In the genomic region with DNA sequence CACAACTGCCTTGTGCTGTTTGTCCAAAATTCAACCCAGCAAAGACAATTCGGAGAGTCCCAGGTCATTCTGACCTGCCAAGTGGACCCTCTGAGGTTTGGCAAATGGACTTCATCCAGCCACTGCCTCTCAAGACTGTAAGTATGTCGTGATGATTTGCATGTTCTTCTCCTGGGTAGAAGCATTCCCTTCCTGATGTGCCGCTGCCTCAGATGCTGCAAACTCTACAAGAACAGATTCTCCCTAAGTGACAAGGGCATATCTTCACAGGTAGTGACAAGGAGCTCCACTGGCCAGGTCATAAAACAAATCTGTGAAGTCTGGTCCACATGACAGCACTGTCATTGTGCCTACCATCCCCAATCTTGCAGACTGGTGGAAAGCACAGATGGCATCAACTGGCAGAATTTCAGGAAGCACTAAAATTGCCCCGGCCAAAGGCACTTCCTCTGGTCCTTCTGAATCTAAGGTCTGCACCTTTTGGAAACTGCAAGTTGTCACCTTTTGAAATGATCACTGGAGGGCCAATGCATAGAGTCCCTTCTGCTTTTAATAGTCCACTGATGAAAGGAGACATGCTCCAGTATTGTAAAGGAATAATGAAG, we compare ENCODE assay signal across 11 cellular contexts.
"Had no signal": no experiment of that assay in that cellular context is flagged by ENCODE, and none has a peak within 500 bp of the region (broad histone marks: within the 10 kb centered on the region; RNA-seq: fewer than 3 reads in every experiment).

No MANE protein-coding gene starts in this region.

- DNase-seq: activated CD4-positive, alpha-beta T cell treated with anti-CD3 and anti-CD28 coated beads, Interleukin-2, amount 50 U/mL, for 1 hour; activated gamma-delta T cell; activated T-cell treated with anti-CD3 and anti-CD28 coated beads, Interleukin-2, amount 50 U/mL, for 72 hours; colonic mucosa; hypothalamus; mesendoderm; natural killer cell; stimulated activated CD4-positive, alpha-beta T cell treated with anti-CD3 and anti-CD28 coated beads, Interleukin-2, amount 100 ng/mL, for 48 hours; thyroid gland had no signal

- FAIRE-seq: endothelial cell of umbilical vein, TTC549 had no signal
